Comparison of ENCODE assay signal across 2 cellular contexts in the genomic region with DNA sequence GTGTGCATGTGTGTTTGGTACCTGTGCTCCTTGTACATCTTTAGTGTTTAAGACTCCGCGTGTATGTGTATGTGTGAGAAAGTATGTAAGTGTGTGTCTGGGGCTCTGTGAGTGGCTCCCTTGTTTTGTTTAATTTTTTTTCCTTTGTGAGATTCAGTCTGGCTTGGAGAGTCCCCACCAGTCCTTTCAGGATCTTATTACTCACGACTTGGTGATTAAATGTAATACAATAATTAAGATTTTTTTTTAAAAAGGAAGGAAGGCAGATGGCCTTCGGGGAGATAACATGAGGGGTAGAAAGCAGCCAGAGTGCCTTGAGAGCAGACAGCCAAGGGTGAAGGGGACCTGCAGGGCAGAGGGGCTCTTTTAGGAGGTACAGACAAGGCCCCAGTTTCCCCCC.
TF ChIP-seq lines count a peak whose summit lies in the region.

No MANE protein-coding gene starts in this region.

TF ChIP-seq in IMR-90, 13 proteins besides CTCF, POLR2A, EP300 and RAD21:
- TF ChIP-seq SMC3 (IDR thresholded peaks at IDR 0.05; ENCODE audit: low read depth, low read length) (no peak), CHD1 (IDR thresholded peaks at IDR 0.05; ENCODE audit: low read depth, low read length) (no peak), MAZ (IDR thresholded peaks at IDR 0.05; ENCODE audit: borderline replicate concordance, low read depth, low read length) (no peak), FOS (IDR thresholded peaks at IDR 0.05; ENCODE audit: low read depth, low read length) (no peak), CEBPB (IDR thresholded peaks at IDR 0.05; ENCODE audit: low read depth, low read length) (no peak), BHLHE40 (IDR thresholded peaks at IDR 0.05; ENCODE audit: low read depth, low read length) (no peak), RFX5 (IDR thresholded peaks at IDR 0.05; ENCODE audit: low read depth, low read length) (no peak), MAFK (IDR thresholded peaks at IDR 0.05; ENCODE audit: low read depth, low read length) (no peak)
- TF ChIP-seq, protein P1, sequence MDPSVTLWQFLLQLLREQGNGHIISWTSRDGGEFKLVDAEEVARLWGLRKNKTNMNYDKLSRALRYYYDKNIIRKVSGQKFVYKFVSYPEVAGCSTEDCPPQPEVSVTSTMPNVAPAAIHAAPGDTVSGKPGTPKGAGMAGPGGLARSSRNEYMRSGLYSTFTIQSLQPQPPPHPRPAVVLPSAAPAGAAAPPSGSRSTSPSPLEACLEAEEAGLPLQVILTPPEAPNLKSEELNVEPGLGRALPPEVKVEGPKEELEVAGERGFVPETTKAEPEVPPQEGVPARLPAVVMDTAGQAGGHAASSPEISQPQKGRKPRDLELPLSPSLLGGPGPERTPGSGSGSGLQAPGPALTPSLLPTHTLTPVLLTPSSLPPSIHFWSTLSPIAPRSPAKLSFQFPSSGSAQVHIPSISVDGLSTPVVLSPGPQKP (IDR thresholded peaks at IDR 0.05; ENCODE audit: borderline replicate concordance, low read depth, low read length) = no peak

TF ChIP-seq in SK-N-SH treated with all-trans-retinoic acid at 6 μM for 48 hours, 23 proteins besides CTCF, POLR2A, EP300 and RAD21:
- TF ChIP-seq ISL1 (CRISPR knock-in tag; IDR thresholded peaks at IDR 0.05) = peak; percentile 35; the same call in 1 of the 2 replicates
- no peak for TF ChIP-seq GLIS3 (CRISPR knock-in tag; IDR thresholded peaks at IDR 0.05)
- TF ChIP-seq TCF4 (CRISPR knock-in tag; IDR thresholded peaks at IDR 0.05; ENCODE audit: borderline replicate concordance) = peak; percentile 61
